In the genomic region with DNA sequence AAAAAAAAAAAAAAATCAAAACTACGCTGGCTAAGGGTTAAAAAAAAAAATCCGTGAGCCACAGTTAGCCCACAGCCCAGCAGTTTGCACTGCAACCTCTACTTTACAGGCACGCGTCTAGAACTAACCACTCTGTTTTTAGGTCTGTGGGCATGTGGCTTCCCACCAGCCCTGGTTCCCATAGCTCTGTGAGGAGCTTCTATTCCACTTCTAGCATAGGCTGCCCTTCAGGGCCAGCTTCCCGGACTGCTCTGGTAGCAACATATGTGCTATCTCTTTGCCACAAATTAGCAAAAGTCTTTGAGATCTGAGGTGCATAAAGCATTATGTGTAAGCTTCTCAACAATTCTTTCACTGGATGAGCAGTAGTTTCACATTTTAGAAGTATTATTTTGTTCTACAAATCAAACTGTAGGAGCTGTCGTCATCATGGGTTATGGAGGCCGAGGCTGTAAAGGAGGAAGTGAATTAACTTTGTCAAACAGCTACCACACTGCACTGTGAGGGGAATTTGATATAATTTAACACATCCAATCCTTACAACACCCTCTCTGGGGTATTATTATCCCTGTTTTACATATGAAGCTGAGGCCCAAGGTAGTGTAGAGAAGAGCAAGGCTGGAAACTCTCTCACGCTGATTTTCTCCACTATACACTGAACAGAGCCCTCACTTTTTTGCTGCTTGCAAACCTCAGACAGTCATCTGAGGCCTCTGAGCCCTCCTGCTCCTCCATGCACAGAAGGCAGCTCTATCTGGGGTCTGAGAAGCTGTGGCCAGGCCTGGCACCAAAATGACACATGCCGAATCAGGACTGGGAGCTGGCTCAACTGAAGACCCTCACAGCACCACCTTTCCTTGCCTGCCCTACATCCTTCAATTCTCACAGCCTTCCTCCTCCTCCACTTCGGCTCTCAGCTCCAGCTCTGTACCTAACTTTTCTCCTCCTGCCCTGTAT, we compare ENCODE assay signal across 1 cellular context.
TF ChIP-seq lines count a peak whose summit lies in the region.

No MANE protein-coding gene starts in this region.

TF ChIP-seq in neural cell, 6 proteins besides CTCF, POLR2A, EP300 and RAD21 (continued from another document):
- TF ChIP-seq, protein P1, sequence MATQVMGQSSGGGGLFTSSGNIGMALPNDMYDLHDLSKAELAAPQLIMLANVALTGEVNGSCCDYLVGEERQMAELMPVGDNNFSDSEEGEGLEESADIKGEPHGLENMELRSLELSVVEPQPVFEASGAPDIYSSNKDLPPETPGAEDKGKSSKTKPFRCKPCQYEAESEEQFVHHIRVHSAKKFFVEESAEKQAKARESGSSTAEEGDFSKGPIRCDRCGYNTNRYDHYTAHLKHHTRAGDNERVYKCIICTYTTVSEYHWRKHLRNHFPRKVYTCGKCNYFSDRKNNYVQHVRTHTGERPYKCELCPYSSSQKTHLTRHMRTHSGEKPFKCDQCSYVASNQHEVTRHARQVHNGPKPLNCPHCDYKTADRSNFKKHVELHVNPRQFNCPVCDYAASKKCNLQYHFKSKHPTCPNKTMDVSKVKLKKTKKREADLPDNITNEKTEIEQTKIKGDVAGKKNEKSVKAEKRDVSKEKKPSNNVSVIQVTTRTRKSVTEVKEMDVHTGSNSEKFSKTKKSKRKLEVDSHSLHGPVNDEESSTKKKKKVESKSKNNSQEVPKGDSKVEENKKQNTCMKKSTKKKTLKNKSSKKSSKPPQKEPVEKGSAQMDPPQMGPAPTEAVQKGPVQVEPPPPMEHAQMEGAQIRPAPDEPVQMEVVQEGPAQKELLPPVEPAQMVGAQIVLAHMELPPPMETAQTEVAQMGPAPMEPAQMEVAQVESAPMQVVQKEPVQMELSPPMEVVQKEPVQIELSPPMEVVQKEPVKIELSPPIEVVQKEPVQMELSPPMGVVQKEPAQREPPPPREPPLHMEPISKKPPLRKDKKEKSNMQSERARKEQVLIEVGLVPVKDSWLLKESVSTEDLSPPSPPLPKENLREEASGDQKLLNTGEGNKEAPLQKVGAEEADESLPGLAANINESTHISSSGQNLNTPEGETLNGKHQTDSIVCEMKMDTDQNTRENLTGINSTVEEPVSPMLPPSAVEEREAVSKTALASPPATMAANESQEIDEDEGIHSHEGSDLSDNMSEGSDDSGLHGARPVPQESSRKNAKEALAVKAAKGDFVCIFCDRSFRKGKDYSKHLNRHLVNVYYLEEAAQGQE (IDR thresholded peaks at IDR 0.05; ENCODE audit: borderline replicate concordance), result no peak
- no peak for TF ChIP-seq POLR2AphosphoS5 (IDR thresholded peaks at IDR 0.05)
- TF ChIP-seq MXI1 (conservative IDR thresholded peaks at IDR 0.05; ENCODE audit: poor library complexity, severe bottlenecking), result no peak
